8 cellular contexts compared by ENCODE assay signal in the genomic region with DNA sequence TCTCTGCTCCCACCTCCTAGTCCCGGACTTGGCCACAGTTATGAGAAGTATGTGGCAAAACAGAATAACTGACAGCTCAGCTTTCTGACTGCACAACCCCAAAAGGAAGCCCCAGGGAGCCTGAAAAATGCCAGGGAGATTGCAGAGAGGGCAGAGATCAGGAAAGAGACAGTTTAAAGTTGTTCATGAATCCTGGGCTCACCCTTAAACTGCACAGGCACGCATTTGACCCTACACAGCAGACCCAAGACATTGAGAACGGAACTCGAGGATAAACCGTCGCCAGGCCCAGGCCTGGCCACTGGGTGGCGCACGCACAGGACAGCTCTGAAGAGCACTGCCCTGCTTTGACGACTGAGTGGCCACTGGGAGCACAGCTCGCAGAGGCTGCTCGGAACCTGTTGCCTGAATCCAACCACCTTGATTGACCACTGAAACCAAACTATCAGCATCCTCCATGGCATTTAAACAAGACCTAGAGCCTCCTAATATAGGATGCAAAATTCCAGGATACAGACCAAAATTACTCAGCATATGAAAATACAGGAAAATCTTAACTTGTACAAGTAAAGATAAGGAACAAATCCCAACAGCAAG.
A peak's percentile ranks its signal among the peaks of the same experiment; 100 is the strongest.
DNase-seq lines count a peak whose midpoint lies in the region; ATAC-seq and TF ChIP-seq lines count a peak whose summit lies in the region.

No MANE protein-coding gene starts in this region.

- peaks cover 1 to 2% of the 10 kb centered on the region in 2 donors for H3K9me3 Mint-ChIP-seq in activated T-cell treated with anti-CD3 and anti-CD28 coated beads, Interleukin-2, amount 50 U/mL, for 72 hours

- no peaks in the 10 kb centered on the region for H3K36me3 Mint-ChIP-seq in activated T-cell treated with anti-CD3 and anti-CD28 coated beads, Interleukin-2, amount 50 U/mL, for 72 hours (ENCODE audit: insufficient read depth in 2 of 2)

- H3K27me3 Mint-ChIP-seq in activated T-cell treated with anti-CD3 and anti-CD28 coated beads, Interleukin-2, amount 50 U/mL, for 72 hours (ENCODE audit: low read depth): peaks cover 15% of the 10 kb centered on the region

- H3K27ac Mint-ChIP-seq in activated T-cell treated with anti-CD3 and anti-CD28 coated beads, Interleukin-2, amount 50 U/mL, for 72 hours: no peak overlapping the region

- no peaks in the 10 kb centered on the region for H3K4me1 Mint-ChIP-seq in activated T-cell treated with anti-CD3 and anti-CD28 coated beads, Interleukin-2, amount 50 U/mL, for 72 hours (ENCODE audit: low read depth)

- ATAC-seq in activated T-cell treated with anti-CD3 and anti-CD28 coated beads, Interleukin-2, amount 50 U/mL, for 72 hours (replicated peaks in 1 of 2): peak; percentile 73 to 75
- ATAC-seq in HG02588 (IDR thresholded peaks at IDR 0.05; ENCODE audit: unreplicated experiment): no peak
- ATAC-seq in GM21390 (IDR thresholded peaks at IDR 0.05; ENCODE audit: unreplicated experiment): no peak

- no peak overlapping the region for H3K4me3 Mint-ChIP-seq in activated T-cell treated with anti-CD3 and anti-CD28 coated beads, Interleukin-2, amount 50 U/mL, for 72 hours

- TF ChIP-seq CTCF in AG09319 (IDR thresholded peaks at IDR 0.05; ENCODE audit: low read depth, low read length): peak; percentile 97

- DNase-seq in AG09319 (ENCODE audit: extremely low read depth, low read depth) (peak; percentile 49), GM19238 (ENCODE audit: insufficient read length, low spot score) (peak; percentile 46), NOMO-1 (lab: John Stamatoyannopoulos, UW; ENCODE audit: unreplicated experiment in 2 of 2) (peak; percentile 29 to 65), globus pallidus (ENCODE audit: low spot score) (peak; percentile 36), putamen (ENCODE audit: low spot score) (peak; percentile 25)
- peak; percentile 60 to 74 for DNase-seq in activated T-cell treated with anti-CD3 and anti-CD28 coated beads, Interleukin-2, amount 50 U/mL, for 72 hours

Comparison
In these comparisons a context has a peak if more than half of its experiments do, and no peak if none do; other contexts are left out.
1. ATAC-seq: peak in activated T-cell treated with anti-CD3 and anti-CD28 coated beads, Interleukin-2, amount 50 U/mL, for 72 hours (2 of 2); none in HG02588 (single experiment) and GM21390 (single experiment).
2. Peak in every context shown above with its lines, with median percentiles within 50 percentile points of each other: DNase-seq.